ENCODE assay signal across 34 cellular contexts in the genomic region with DNA sequence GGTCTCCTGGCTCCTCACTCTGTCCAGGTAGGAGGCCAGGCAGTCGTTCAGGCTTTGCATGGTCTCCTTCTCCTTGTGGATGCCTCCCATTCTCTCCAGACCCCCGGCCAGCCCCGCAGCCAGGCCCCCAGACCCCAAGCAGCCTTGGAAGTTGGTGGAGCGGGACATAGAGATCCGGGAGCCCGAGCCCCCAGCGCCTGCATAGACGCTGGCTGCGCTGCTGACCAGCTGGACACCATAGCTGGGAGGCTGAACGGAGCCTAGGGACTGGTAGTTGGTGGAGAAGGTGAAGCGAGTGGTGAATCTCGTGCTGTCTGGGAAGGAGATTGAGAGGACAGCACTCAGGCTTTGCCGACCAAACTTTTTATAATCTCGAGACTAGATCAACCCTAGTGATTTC. TPM values are rescaled to one million over a fixed set of nuclear protein-coding genes. Genes with fewer than 3 reads are reported as not detected.
"Had no signal": no experiment of that assay in that cellular context is flagged by ENCODE, and none has a peak within 500 bp of the region (broad histone marks: within the 10 kb centered on the region; RNA-seq: fewer than 3 reads in every experiment).

No MANE protein-coding gene starts in this region.

- H3K4me3 ChIP-seq: ascending aorta, breast epithelium, cardiac muscle cell, colonic mucosa, gastrocnemius medialis, heart left ventricle had no signal

- H3K4me1 Mint-ChIP-seq: activated naive CD4-positive, alpha-beta T cell treated with anti-CD3 and anti-CD28 coated beads, Interleukin-2, amount 10 ng/mL, durations not matched to agents 7 days and 5 days; brain; WTC11 had no signal

- H3K4me1 ChIP-seq: ascending aorta, colonic mucosa, foreskin keratinocyte, gastrocnemius medialis, heart left ventricle had no signal

- H3K27me3 Mint-ChIP-seq: activated T-cell treated with anti-CD3 and anti-CD28 coated beads, Interleukin-2, amount 50 U/mL, for 24 hours; brain had no signal

- ATAC-seq: activated CD8-positive, alpha-beta T cell treated with anti-CD3 and anti-CD28 coated beads for 36 hours; activated naive CD4-positive, alpha-beta T cell treated with anti-CD3 and anti-CD28 coated beads, Interleukin-2, amount 50 U/mL, for 72 hours; activated T-cell treated with anti-CD3 and anti-CD28 coated beads, Interleukin-2, amount 50 U/mL, for 72 hours; esophagus mucosa; foreskin keratinocyte; gastrocnemius medialis; heart left ventricle; T-helper 17 cell; WTC11 had no signal

- H3K36me3 ChIP-seq: ascending aorta, breast epithelium, cardiac muscle cell, colonic mucosa, gastrocnemius medialis, heart left ventricle had no signal

- H3K27ac ChIP-seq: ascending aorta, breast epithelium, cardiac muscle cell, colonic mucosa, foreskin keratinocyte, gastrocnemius medialis, heart left ventricle had no signal

- H3K9me3 Mint-ChIP-seq: activated CD8-positive, alpha-beta T cell treated with anti-CD3 and anti-CD28 coated beads for 36 hours; activated naive CD4-positive, alpha-beta T cell treated with anti-CD3 and anti-CD28 coated beads, Interleukin-2, amount 10 ng/mL, durations not matched to agents 7 days and 5 days; activated naive CD4-positive, alpha-beta T cell treated with anti-CD3 and anti-CD28 coated beads, Interleukin-2, amount 50 U/mL, for 72 hours; activated naive CD8-positive, alpha-beta T cell treated with anti-CD3 and anti-CD28 coated beads, Interleukin-2, amount 10 ng/mL, durations not matched to agents 7 days and 5 days; activated T-cell treated with anti-CD3 and anti-CD28 coated beads, Interleukin-2, amount 50 U/mL, for 24 hours; activated T-cell treated with anti-CD3 and anti-CD28 coated beads, Interleukin-2, amount 50 U/mL, for 72 hours; dendritic cell treated with granulocyte-macrophage colony-stimulating factor and Interleukin-4, amounts not matched to agents 40 ng/mL and 50 ng/mL, for 4 days; T-helper 2 cell treated with Interferon-gamma antibody and Interleukin-4, amounts not matched to agents 5 μg/mL and 100 μg/mL, for 36 hours had no signal

- H3K27me3 ChIP-seq: ascending aorta, breast epithelium, cardiac muscle cell, colonic mucosa, foreskin keratinocyte, gastrocnemius medialis, heart left ventricle had no signal

- H3K36me3 Mint-ChIP-seq: activated naive CD4-positive, alpha-beta T cell treated with anti-CD3 and anti-CD28 coated beads, Interleukin-2, amount 10 ng/mL, durations not matched to agents 7 days and 5 days; activated naive CD4-positive, alpha-beta T cell treated with anti-CD3 and anti-CD28 coated beads, Interleukin-2, amount 50 U/mL, for 72 hours; activated naive CD8-positive, alpha-beta T cell treated with anti-CD3 and anti-CD28 coated beads, Interleukin-2, amount 10 ng/mL, durations not matched to agents 7 days and 5 days; brain; WTC11 had no signal

- H3K4me3 Mint-ChIP-seq: activated CD8-positive, alpha-beta T cell treated with anti-CD3 and anti-CD28 coated beads for 36 hours; activated naive CD4-positive, alpha-beta T cell treated with anti-CD3 and anti-CD28 coated beads, Interleukin-2, amount 10 ng/mL, durations not matched to agents 7 days and 5 days; activated naive CD8-positive, alpha-beta T cell treated with anti-CD3 and anti-CD28 coated beads, Interleukin-2, amount 10 ng/mL, durations not matched to agents 7 days and 5 days; activated T-cell treated with anti-CD3 and anti-CD28 coated beads, Interleukin-2, amount 50 U/mL, for 24 hours; activated T-cell treated with anti-CD3 and anti-CD28 coated beads, Interleukin-2, amount 50 U/mL, for 72 hours; brain; dendritic cell treated with granulocyte-macrophage colony-stimulating factor and Interleukin-4, amounts not matched to agents 40 ng/mL and 50 ng/mL, for 4 days; T-helper 17 cell; T-helper 2 cell treated with Interferon-gamma antibody and Interleukin-4, amounts not matched to agents 5 μg/mL and 100 μg/mL, for 36 hours; WTC11 had no signal

- DNase-seq: activated CD4-positive, alpha-beta T cell treated with anti-CD3 and anti-CD28 coated beads for 1 hour; activated CD4-positive, alpha-beta T cell treated with anti-CD3 and anti-CD28 coated beads for 4 hours; activated CD4-positive, alpha-beta T cell treated with anti-CD3 and anti-CD28 coated beads, Interleukin-2, amount 50 U/mL, for 1 hour; activated CD4-positive, alpha-beta T cell treated with anti-CD3 and anti-CD28 coated beads, Interleukin-2, amount 50 U/mL, for 48 hours; activated CD8-positive, alpha-beta memory T cell treated with anti-CD3 and anti-CD28 coated beads for 24 hours; activated CD8-positive, alpha-beta T cell treated with anti-CD3 and anti-CD28 coated beads for 36 hours; activated gamma-delta T cell; activated naive CD4-positive, alpha-beta T cell; activated naive CD4-positive, alpha-beta T cell treated with anti-CD3 and anti-CD28 coated beads, Interleukin-2, amount 10 ng/mL, durations not matched to agents 7 days and 5 days; activated naive CD8-positive, alpha-beta T cell treated with anti-CD3 and anti-CD28 coated beads, Interleukin-2, amount 10 ng/mL, durations not matched to agents 7 days and 5 days; activated T-cell treated with anti-CD3 and anti-CD28 coated beads for 4 hours; activated T-cell treated with anti-CD3 and anti-CD28 coated beads, Interleukin-2, amount 50 U/mL, for 24 hours; activated T-cell treated with anti-CD3 and anti-CD28 coated beads, Interleukin-2, amount 50 U/mL, for 72 hours; central memory CD4-positive, alpha-beta T cell; cerebellar nuclear complex; colonic mucosa; effector CD8-positive, alpha-beta T cell; foreskin keratinocyte; gastrocnemius medialis; glutamatergic neuron; heart left ventricle; T-helper 1 cell; T-helper 17 cell; T1000 had no signal

- H3K27ac Mint-ChIP-seq: activated CD8-positive, alpha-beta T cell treated with anti-CD3 and anti-CD28 coated beads for 36 hours; activated naive CD4-positive, alpha-beta T cell treated with anti-CD3 and anti-CD28 coated beads, Interleukin-2, amount 10 ng/mL, durations not matched to agents 7 days and 5 days; activated naive CD4-positive, alpha-beta T cell treated with anti-CD3 and anti-CD28 coated beads, Interleukin-2, amount 50 U/mL, for 72 hours; activated naive CD8-positive, alpha-beta T cell treated with anti-CD3 and anti-CD28 coated beads, Interleukin-2, amount 10 ng/mL, durations not matched to agents 7 days and 5 days; activated T-cell treated with anti-CD3 and anti-CD28 coated beads, Interleukin-2, amount 50 U/mL, for 24 hours; activated T-cell treated with anti-CD3 and anti-CD28 coated beads, Interleukin-2, amount 50 U/mL, for 72 hours; brain; dendritic cell treated with granulocyte-macrophage colony-stimulating factor and Interleukin-4, amounts not matched to agents 40 ng/mL and 50 ng/mL, for 4 days; T-helper 17 cell; T-helper 2 cell treated with Interferon-gamma antibody and Interleukin-4, amounts not matched to agents 5 μg/mL and 100 μg/mL, for 36 hours; WTC11 had no signal

- H3K9me3 ChIP-seq: ascending aorta, breast epithelium, colonic mucosa, gastrocnemius medialis, heart left ventricle had no signal

RNA-seq across cellular contexts. Expression of gene FOXI1, which starts 35.9 kb away (rescaled TPM):
- total RNA-seq: activated CD8-positive, alpha-beta T cell treated with anti-CD3 and anti-CD28 coated beads for 36 hours; activated naive CD4-positive, alpha-beta T cell treated with anti-CD3 and anti-CD28 coated beads, Interleukin-2, amount 50 U/mL, for 72 hours; activated naive CD8-positive, alpha-beta T cell treated with anti-CD3 and anti-CD28 coated beads, Interleukin-2, amount 10 ng/mL, durations not matched to agents 7 days and 5 days; activated T-cell treated with anti-CD3 and anti-CD28 coated beads, Interleukin-2, amount 50 U/mL, for 72 hours; ascending aorta; cardiac muscle cell; epithelial cell of proximal tubule; foreskin keratinocyte; gastrocnemius medialis; heart left ventricle; WTC11 had no signal
- polyA plus RNA-seq: cardiac muscle cell, foreskin keratinocyte, heart left ventricle had no signal
